ENCODE assay signal across 8 cellular contexts in the genomic region with DNA sequence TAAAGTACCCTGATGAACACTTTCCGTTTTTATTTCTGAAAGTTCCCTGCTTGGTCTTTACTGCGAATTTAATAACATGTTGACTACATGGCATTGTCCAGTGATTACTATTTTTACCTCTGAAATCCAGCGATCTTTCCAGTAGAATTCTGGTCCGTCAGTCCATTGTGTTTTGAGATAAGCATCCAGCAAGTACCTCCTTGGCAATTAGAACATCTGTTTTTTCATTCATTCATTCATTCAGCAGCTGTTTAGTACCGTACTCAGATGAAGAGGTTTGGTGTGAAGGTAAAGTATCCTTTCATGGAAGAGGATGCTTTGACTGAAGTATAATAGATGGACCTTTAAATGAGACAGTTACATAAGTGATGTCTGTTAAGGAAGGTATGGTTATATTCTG. TPM values are rescaled to one million over a fixed set of nuclear protein-coding genes. Genes with fewer than 3 reads are reported as not detected.
DNase-seq lines count a peak whose midpoint lies in the region; ATAC-seq, FAIRE-seq and TF ChIP-seq lines count a peak whose summit lies in the region.

No MANE protein-coding gene starts in this region.

- H3K27me3 ChIP-seq in HUES48 (ENCODE audit: control insufficient read depth, insufficient read depth, low read length) = 0 out of 2 replicates have a peak, but pooled peaks cover 7% of the 10 kb centered on the region
- no peaks in the 10 kb centered on the region for H3K27me3 ChIP-seq in brain microvascular endothelial cell (replicated peaks)
- H3K27me3 ChIP-seq in mononuclear cell (ENCODE audit: insufficient read depth, low read length) = no peaks in the 10 kb centered on the region

- TF ChIP-seq CTCF in A549 (IDR thresholded peaks at IDR 0.05) (no peak), brain microvascular endothelial cell (IDR thresholded peaks at IDR 0.05; ENCODE audit: low read depth, low read length, missing control alignments) (no peak)

- TF ChIP-seq RAD21 in A549 (conservative IDR thresholded peaks at IDR 0.05 in 1 of 2, IDR thresholded peaks at IDR 0.05 in 1 of 2) = no peak

- H3K9me3 ChIP-seq in A549 (no peaks in the 10 kb centered on the region), HUES48 (ENCODE audit: control insufficient read depth, insufficient read depth, low read length) (no peaks in the 10 kb centered on the region), mononuclear cell (ENCODE audit: low read depth, low read length) (no peaks in the 10 kb centered on the region)

- no peak for ATAC-seq in A549
- no peak for ATAC-seq in HG03432 (IDR thresholded peaks at IDR 0.05; ENCODE audit: unreplicated experiment)
- ATAC-seq in HG02870 (IDR thresholded peaks at IDR 0.05; ENCODE audit: unreplicated experiment) = no peak
- no peak for ATAC-seq in GM19035 (IDR thresholded peaks at IDR 0.05; ENCODE audit: unreplicated experiment)

- no peak for TF ChIP-seq EP300 in A549 (IDR thresholded peaks at IDR 0.05)

- TF ChIP-seq POLR2A in A549 (IDR thresholded peaks at IDR 0.05; ENCODE audit: low read length) = no peak

- WGBS in A549 (ENCODE audit: missing lambda C conversion rate) = 26% methylated on average over 5 of the region's 5 CpGs

- DNase-seq in A549 (ENCODE audit: low read depth in 1 of 2, low spot score in 1 of 2) (no peak), brain microvascular endothelial cell (no peak), NCI-H82 treated with DMSO at 0.1 percent for 48 hours (lab: John Stamatoyannopoulos, UW; ENCODE audit: unreplicated experiment) (no peak)

- H3K4me1 ChIP-seq in A549 (peaks cover 28% of the 10 kb centered on the region), HUES48 (ENCODE audit: control insufficient read depth, insufficient read depth, low read length) (peaks cover 18% of the 10 kb centered on the region), mononuclear cell (ENCODE audit: insufficient read depth, low read length) (peaks cover 16% of the 10 kb centered on the region)

- H3K4me3 ChIP-seq in A549 (peak overlapping the region; percentile 70), HUES48 (ENCODE audit: low read depth, low read length) (peak overlapping the region; percentile 77), brain microvascular endothelial cell (ENCODE audit: low read depth, low read length) (peak overlapping the region; percentile 75), mononuclear cell (ENCODE audit: low read length) (peak overlapping the region; percentile 59)

- CTCF ChIA-PET in A549 (lab: Yijun Ruan, JAX) = interaction anchor here (0.6 to 0.9 kb wide), 2 partner anchors 11 to 199 kb away, joined by 3 read pairs; no protein-coding TSS in a partner anchor

- in situ Hi-C loops in brain microvascular endothelial cell (cut with HindIII; ENCODE audit: low pct_ligation_motif_present, low sequenced_read_pairs) = no loop called here

- H3K36me3 ChIP-seq in HUES48 (ENCODE audit: control insufficient read depth, insufficient read depth, low read length) (no peaks in the 10 kb centered on the region), brain microvascular endothelial cell (replicated peaks) (no peaks in the 10 kb centered on the region)

- no peak overlapping the region for H3K9ac ChIP-seq in HUES48 (ENCODE audit: low read depth, low read length)

- POLR2A ChIA-PET in A549 (lab: Yijun Ruan, JAX) = no interaction called here

- H3K27ac ChIP-seq in A549 (peak overlapping the region; percentile 76 to 93), HUES48 (ENCODE audit: low read depth, low read length) (peak overlapping the region; percentile 95), brain microvascular endothelial cell (peak overlapping the region; percentile 96)

- FAIRE-seq in A549 (lab: Jason Lieb, UNC) = no peak

- peak overlapping the region; percentile 83 for H3K4me2 ChIP-seq in A549

TF ChIP-seq in A549, 52 proteins besides CTCF, POLR2A, EP300 and RAD21:
- TF ChIP-seq, protein P1, sequence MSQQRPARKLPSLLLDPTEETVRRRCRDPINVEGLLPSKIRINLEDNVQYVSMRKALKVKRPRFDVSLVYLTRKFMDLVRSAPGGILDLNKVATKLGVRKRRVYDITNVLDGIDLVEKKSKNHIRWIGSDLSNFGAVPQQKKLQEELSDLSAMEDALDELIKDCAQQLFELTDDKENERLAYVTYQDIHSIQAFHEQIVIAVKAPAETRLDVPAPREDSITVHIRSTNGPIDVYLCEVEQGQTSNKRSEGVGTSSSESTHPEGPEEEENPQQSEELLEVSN (IDR thresholded peaks at IDR 0.05; ENCODE audit: borderline replicate concordance, low read depth) = no peak
- TF ChIP-seq, protein P2, sequence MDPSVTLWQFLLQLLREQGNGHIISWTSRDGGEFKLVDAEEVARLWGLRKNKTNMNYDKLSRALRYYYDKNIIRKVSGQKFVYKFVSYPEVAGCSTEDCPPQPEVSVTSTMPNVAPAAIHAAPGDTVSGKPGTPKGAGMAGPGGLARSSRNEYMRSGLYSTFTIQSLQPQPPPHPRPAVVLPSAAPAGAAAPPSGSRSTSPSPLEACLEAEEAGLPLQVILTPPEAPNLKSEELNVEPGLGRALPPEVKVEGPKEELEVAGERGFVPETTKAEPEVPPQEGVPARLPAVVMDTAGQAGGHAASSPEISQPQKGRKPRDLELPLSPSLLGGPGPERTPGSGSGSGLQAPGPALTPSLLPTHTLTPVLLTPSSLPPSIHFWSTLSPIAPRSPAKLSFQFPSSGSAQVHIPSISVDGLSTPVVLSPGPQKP (IDR thresholded peaks at IDR 0.05; ENCODE audit: low read depth, low read length) = no peak

RNA-seq across cellular contexts. Expression of a gene that starts 1.1 kb away (rescaled TPM):
- polyA plus RNA-seq in A549 (2011; rRNA removed) = 71.4 and 80.7 TPM in 2 replicates
- polyA plus RNA-seq in A549 (2012; cell fraction: cytosol; rRNA removed) = 17.7 and 18.6 TPM in 2 replicates
- 10.3 and 13.5 TPM in 2 replicates for polyA plus RNA-seq in A549 (2012; cell fraction: nucleus; rRNA removed)
- 29.6 to 33.3 TPM (median 32.8 TPM) in 3 replicates for polyA plus RNA-seq in A549 (2017; fragmentation: RNase III; extraction: RNeasy Plus Mini Kit Qiagen cat#74134 plus additional on column Dnase treatment)
- polyA minus RNA-seq in A549 (2011; rRNA and poly(A)+ RNA removed) = 22.3 and 23.4 TPM in 2 replicates
- 92.8 TPM for total RNA-seq in mononuclear cell

RNA-seq across cellular contexts. Expression of a gene that starts 33.1 kb away (rescaled TPM):
- polyA plus RNA-seq in A549 (2011; rRNA removed) (0.13 and 0.16 TPM in 2 replicates), A549 (2017; fragmentation: RNase III; extraction: RNeasy Plus Mini Kit Qiagen cat#74134 plus additional on column Dnase treatment) (0.10 to 0.33 TPM (median 0.15 TPM) in 3 replicates)
- polyA plus RNA-seq in A549 (2012; cell fraction: cytosol; rRNA removed) = 0.01 and 0.04 TPM in 2 replicates
- 0.05 and 0.44 TPM in 2 replicates for polyA plus RNA-seq in A549 (2012; cell fraction: nucleus; rRNA removed)
- polyA minus RNA-seq in A549 (2011; rRNA and poly(A)+ RNA removed) = 1.0 and 1.3 TPM in 2 replicates
- not detected for total RNA-seq in mononuclear cell
